In genomic region chr19:51354742-51355148, GRCh38 we compare ENCODE assay signal across 1 cellular context.
A peak's percentile ranks its signal among the peaks of the same experiment; 100 is the strongest.
TF ChIP-seq lines count a peak whose summit lies in the region.

No MANE protein-coding gene starts in this region.

TF ChIP-seq in HepG2, 621 proteins besides CTCF, POLR2A, EP300 and RAD21 (continued from another document and continues in another):
- TF ChIP-seq AHDC1 (CRISPR knock-in tag; IDR thresholded peaks at IDR 0.05; ENCODE audit: borderline replicate concordance) (peak; percentile 79; the same call in 1 of the 2 replicates), MED13 (CRISPR knock-in tag; IDR thresholded peaks at IDR 0.05) (peak; percentile 58; the same call in 1 of the 2 replicates), ZNF83 (CRISPR knock-in tag; IDR thresholded peaks at IDR 0.05; ENCODE audit: borderline replicate concordance) (no peak), KLF13 (CRISPR knock-in tag; IDR thresholded peaks at IDR 0.05) (no peak), EHMT2 (IDR thresholded peaks at IDR 0.05; ENCODE audit: borderline replicate concordance, low read depth, low read length) (no peak), ZNF414 (CRISPR knock-in tag; IDR thresholded peaks at IDR 0.05) (no peak; the same call in 1 of the 2 replicates), RFX3 (CRISPR knock-in tag; IDR thresholded peaks at IDR 0.05) (no peak), ETV5 (CRISPR knock-in tag; IDR thresholded peaks at IDR 0.05; ENCODE audit: borderline replicate concordance) (peak; percentile 62; the same call in 1 of the 2 replicates), ZBTB33 (CRISPR knock-in tag; IDR thresholded peaks at IDR 0.05) (no peak), ATF4 (CRISPR knock-in tag; IDR thresholded peaks at IDR 0.05) (0 out of 4 replicates have a peak, but pooled peaks of 1 of the 2 experiments have one; percentile 13), HMG20A (CRISPR knock-in tag; IDR thresholded peaks at IDR 0.05; ENCODE audit: borderline replicate concordance) (peak; percentile 65; the same call in 1 of the 2 replicates), ZNF33B (CRISPR knock-in tag; IDR thresholded peaks at IDR 0.05) (no peak), ZNF501 (CRISPR knock-in tag; IDR thresholded peaks at IDR 0.05) (no peak), MAFK (conservative IDR thresholded peaks at IDR 0.05 in 1 of 2, IDR thresholded peaks at IDR 0.05 in 1 of 2; ENCODE audit: low read length in 2 of 2) (no peak), ZZZ3 (CRISPR knock-in tag; IDR thresholded peaks at IDR 0.05; ENCODE audit: borderline replicate concordance) (no peak), ZNF383 (CRISPR knock-in tag; IDR thresholded peaks at IDR 0.05; ENCODE audit: borderline replicate concordance) (no peak), ATAD3A (CRISPR knock-in tag; IDR thresholded peaks at IDR 0.05) (no peak), ZNF121 (CRISPR knock-in tag; IDR thresholded peaks at IDR 0.05) (no peak), TP53 (CRISPR knock-in tag; conservative IDR thresholded peaks at IDR 0.05) (no peak), POLR2AphosphoS2 (IDR thresholded peaks at IDR 0.05; ENCODE audit: low read depth, low read length) (no peak), SMYD3 (CRISPR knock-in tag; IDR thresholded peaks at IDR 0.05) (peak; percentile 21; the same call in 1 of the 2 replicates), TOPORS (CRISPR knock-in tag; IDR thresholded peaks at IDR 0.05) (no peak), ZNF761 (CRISPR knock-in tag; conservative IDR thresholded peaks at IDR 0.05) (no peak), ZNF17 (CRISPR knock-in tag; IDR thresholded peaks at IDR 0.05) (no peak), ZNF558 (CRISPR knock-in tag; IDR thresholded peaks at IDR 0.05; ENCODE audit: borderline replicate concordance) (no peak), ETV6 (CRISPR knock-in tag; conservative IDR thresholded peaks at IDR 0.05) (no peak), PTBP1 (IDR thresholded peaks at IDR 0.05; ENCODE audit: low read depth, low read length, poor library complexity, severe bottlenecking) (no peak), NR1H2 (CRISPR knock-in tag; IDR thresholded peaks at IDR 0.05; ENCODE audit: borderline replicate concordance, low read depth) (no peak), ZNF724P (CRISPR knock-in tag; IDR thresholded peaks at IDR 0.05; ENCODE audit: borderline replicate concordance) (no peak), ZFP62 (CRISPR knock-in tag; IDR thresholded peaks at IDR 0.05) (no peak), DZIP1 (CRISPR knock-in tag; IDR thresholded peaks at IDR 0.05) (no peak), ZNF674 (CRISPR knock-in tag; IDR thresholded peaks at IDR 0.05; ENCODE audit: low read depth) (no peak), ZNF205 (CRISPR knock-in tag; IDR thresholded peaks at IDR 0.05) (no peak), ZC3H13 (CRISPR knock-in tag; IDR thresholded peaks at IDR 0.05) (no peak), ZMAT5 (CRISPR knock-in tag; IDR thresholded peaks at IDR 0.05; ENCODE audit: borderline replicate concordance, low read depth) (no peak), ZNF784 (CRISPR knock-in tag; IDR thresholded peaks at IDR 0.05; ENCODE audit: borderline replicate concordance) (no peak), ZFP90 (CRISPR knock-in tag; IDR thresholded peaks at IDR 0.05; ENCODE audit: borderline replicate concordance) (no peak), ZNF737 (CRISPR knock-in tag; IDR thresholded peaks at IDR 0.05; ENCODE audit: borderline replicate concordance) (no peak), TFAP4 (IDR thresholded peaks at IDR 0.05; ENCODE audit: borderline replicate concordance, low read depth) (no peak; the same call in 1 of the 2 replicates), ZNF766 (CRISPR knock-in tag; IDR thresholded peaks at IDR 0.05; ENCODE audit: borderline replicate concordance) (peak; percentile 12; the same call in 1 of the 2 replicates), HBP1 (CRISPR knock-in tag; IDR thresholded peaks at IDR 0.05; ENCODE audit: low read depth) (no peak), ZNF263 (CRISPR knock-in tag; IDR thresholded peaks at IDR 0.05) (no peak), CENPX (CRISPR knock-in tag; IDR thresholded peaks at IDR 0.05) (no peak), PAXIP1 (CRISPR knock-in tag; conservative IDR thresholded peaks at IDR 0.05) (peak; percentile 87)
